ENCODE assay signal across 1 cellular context in the genomic region with DNA sequence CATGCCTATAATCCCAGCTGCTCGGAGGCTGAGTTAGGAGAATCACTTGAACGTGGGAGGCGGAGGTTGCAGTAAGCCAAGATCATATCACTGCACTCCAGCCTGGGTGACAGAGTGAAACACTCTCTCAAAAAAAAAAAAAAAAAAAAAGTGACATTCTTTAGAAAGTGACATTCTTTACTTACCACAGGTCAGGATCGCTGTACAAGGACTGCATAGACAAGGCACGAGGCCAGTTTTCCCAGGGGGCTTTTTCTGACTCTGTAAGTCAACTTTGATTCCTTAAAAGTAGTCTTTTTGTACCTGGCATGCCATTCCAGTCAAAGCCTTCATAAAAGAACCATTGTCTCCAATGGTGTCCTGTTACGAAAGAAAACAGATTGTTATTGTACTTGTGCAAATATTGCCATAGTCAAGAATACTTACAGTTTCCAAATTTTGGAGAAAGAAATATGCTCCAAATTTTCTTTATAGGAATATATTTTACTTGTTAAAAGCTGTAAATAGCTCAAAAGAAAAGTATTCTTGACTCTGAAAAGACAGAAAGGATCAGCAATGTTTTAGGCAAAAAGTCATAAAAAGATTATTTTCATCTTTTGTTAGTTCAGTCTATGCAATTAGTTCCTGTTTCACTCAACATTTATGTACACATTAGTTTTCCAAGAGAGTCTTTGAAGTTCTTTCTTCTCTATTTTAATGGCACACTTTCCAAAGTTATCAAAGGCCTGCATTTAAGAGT.
A peak's percentile ranks its signal among the peaks of the same experiment; 100 is the strongest.
TF ChIP-seq lines count a peak whose summit lies in the region.

No MANE protein-coding gene starts in this region.

TF ChIP-seq in HepG2, 621 proteins besides CTCF, POLR2A, EP300 and RAD21 (continued from another document and continues in another):
- no peak for TF ChIP-seq ZNF512B (CRISPR knock-in tag; IDR thresholded peaks at IDR 0.05; ENCODE audit: borderline replicate concordance)
- peak; percentile 25; the same call in 1 of the 2 replicates for TF ChIP-seq ARID4A (CRISPR knock-in tag; IDR thresholded peaks at IDR 0.05; ENCODE audit: borderline replicate concordance)
- no peak for TF ChIP-seq ZNF138 (CRISPR knock-in tag; IDR thresholded peaks at IDR 0.05; ENCODE audit: low read depth)
- TF ChIP-seq TRAFD1 (CRISPR knock-in tag; IDR thresholded peaks at IDR 0.05; ENCODE audit: borderline replicate concordance) = no peak
- TF ChIP-seq NR2C2 (CRISPR knock-in tag; IDR thresholded peaks at IDR 0.05; ENCODE audit: borderline replicate concordance) = 0 out of 2 replicates have a peak, but pooled peaks have one; percentile 26
- TF ChIP-seq TOPORS (CRISPR knock-in tag; IDR thresholded peaks at IDR 0.05) = no peak
- TF ChIP-seq MBNL3 (CRISPR knock-in tag; conservative IDR thresholded peaks at IDR 0.05) = no peak
- TF ChIP-seq, protein P1, sequence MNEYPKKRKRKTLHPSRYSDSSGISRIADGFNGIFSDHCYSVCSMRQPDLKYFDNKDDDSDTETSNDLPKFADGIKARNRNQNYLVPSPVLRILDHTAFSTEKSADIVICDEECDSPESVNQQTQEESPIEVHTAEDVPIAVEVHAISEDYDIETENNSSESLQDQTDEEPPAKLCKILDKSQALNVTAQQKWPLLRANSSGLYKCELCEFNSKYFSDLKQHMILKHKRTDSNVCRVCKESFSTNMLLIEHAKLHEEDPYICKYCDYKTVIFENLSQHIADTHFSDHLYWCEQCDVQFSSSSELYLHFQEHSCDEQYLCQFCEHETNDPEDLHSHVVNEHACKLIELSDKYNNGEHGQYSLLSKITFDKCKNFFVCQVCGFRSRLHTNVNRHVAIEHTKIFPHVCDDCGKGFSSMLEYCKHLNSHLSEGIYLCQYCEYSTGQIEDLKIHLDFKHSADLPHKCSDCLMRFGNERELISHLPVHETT (CRISPR knock-in tag; conservative IDR thresholded peaks at IDR 0.05) = no peak
- TF ChIP-seq ZNF18 (CRISPR knock-in tag; IDR thresholded peaks at IDR 0.05; ENCODE audit: insufficient replicate concordance) = no peak
- no peak for TF ChIP-seq ETV6 (CRISPR knock-in tag; conservative IDR thresholded peaks at IDR 0.05)
- TF ChIP-seq ETV5 (CRISPR knock-in tag; IDR thresholded peaks at IDR 0.05; ENCODE audit: borderline replicate concordance) = peak; percentile 48; the same call in 1 of the 2 replicates
- peak; percentile 91 for TF ChIP-seq LCORL (IDR thresholded peaks at IDR 0.05)
- TF ChIP-seq LCORL (CRISPR knock-in tag; IDR thresholded peaks at IDR 0.05) = peak; percentile 81
- TF ChIP-seq ZNF605 (CRISPR knock-in tag; IDR thresholded peaks at IDR 0.05) = no peak
- TF ChIP-seq FOXM1 (CRISPR knock-in tag; IDR thresholded peaks at IDR 0.05) = no peak
- TF ChIP-seq FOXK2 (IDR thresholded peaks at IDR 0.05) = no peak
- TF ChIP-seq ZNF362 (CRISPR knock-in tag; IDR thresholded peaks at IDR 0.05; ENCODE audit: borderline replicate concordance) = peak; percentile 98
- TF ChIP-seq MTA3 (CRISPR knock-in tag; IDR thresholded peaks at IDR 0.05) = no peak
- no peak for TF ChIP-seq ZNF142 (CRISPR knock-in tag; IDR thresholded peaks at IDR 0.05)
- TF ChIP-seq EZH2 (conservative IDR thresholded peaks at IDR 0.05; ENCODE audit: low read depth, low read length) = no peak
- no peak for TF ChIP-seq ZNF557 (CRISPR knock-in tag; IDR thresholded peaks at IDR 0.05)
- TF ChIP-seq ZNF337 (CRISPR knock-in tag; IDR thresholded peaks at IDR 0.05; ENCODE audit: borderline replicate concordance, low read depth) = no peak
- TF ChIP-seq CBX5 (CRISPR knock-in tag; IDR thresholded peaks at IDR 0.05; ENCODE audit: borderline replicate concordance) = no peak
- no peak for TF ChIP-seq ZNF274 (CRISPR knock-in tag; IDR thresholded peaks at IDR 0.05)
- TF ChIP-seq CC2D1A (CRISPR knock-in tag; IDR thresholded peaks at IDR 0.05) = no peak
- peak; percentile 23; the same call in 1 of the 2 replicates for TF ChIP-seq DPF2 (CRISPR knock-in tag; IDR thresholded peaks at IDR 0.05; ENCODE audit: borderline replicate concordance, low read depth)
- TF ChIP-seq ZNF513 (CRISPR knock-in tag; conservative IDR thresholded peaks at IDR 0.05) = no peak
- TF ChIP-seq, protein P2, sequence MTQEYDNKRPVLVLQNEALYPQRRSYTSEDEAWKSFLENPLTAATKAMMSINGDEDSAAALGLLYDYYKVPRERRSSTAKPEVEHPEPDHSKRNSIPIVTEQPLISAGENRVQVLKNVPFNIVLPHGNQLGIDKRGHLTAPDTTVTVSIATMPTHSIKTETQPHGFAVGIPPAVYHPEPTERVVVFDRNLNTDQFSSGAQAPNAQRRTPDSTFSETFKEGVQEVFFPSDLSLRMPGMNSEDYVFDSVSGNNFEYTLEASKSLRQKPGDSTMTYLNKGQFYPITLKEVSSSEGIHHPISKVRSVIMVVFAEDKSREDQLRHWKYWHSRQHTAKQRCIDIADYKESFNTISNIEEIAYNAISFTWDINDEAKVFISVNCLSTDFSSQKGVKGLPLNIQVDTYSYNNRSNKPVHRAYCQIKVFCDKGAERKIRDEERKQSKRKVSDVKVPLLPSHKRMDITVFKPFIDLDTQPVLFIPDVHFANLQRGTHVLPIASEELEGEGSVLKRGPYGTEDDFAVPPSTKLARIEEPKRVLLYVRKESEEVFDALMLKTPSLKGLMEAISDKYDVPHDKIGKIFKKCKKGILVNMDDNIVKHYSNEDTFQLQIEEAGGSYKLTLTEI (CRISPR knock-in tag; conservative IDR thresholded peaks at IDR 0.05) = no peak
- TF ChIP-seq ADNP (CRISPR knock-in tag; IDR thresholded peaks at IDR 0.05) = no peak
